8 cellular contexts compared by ENCODE assay signal in the genomic region with DNA sequence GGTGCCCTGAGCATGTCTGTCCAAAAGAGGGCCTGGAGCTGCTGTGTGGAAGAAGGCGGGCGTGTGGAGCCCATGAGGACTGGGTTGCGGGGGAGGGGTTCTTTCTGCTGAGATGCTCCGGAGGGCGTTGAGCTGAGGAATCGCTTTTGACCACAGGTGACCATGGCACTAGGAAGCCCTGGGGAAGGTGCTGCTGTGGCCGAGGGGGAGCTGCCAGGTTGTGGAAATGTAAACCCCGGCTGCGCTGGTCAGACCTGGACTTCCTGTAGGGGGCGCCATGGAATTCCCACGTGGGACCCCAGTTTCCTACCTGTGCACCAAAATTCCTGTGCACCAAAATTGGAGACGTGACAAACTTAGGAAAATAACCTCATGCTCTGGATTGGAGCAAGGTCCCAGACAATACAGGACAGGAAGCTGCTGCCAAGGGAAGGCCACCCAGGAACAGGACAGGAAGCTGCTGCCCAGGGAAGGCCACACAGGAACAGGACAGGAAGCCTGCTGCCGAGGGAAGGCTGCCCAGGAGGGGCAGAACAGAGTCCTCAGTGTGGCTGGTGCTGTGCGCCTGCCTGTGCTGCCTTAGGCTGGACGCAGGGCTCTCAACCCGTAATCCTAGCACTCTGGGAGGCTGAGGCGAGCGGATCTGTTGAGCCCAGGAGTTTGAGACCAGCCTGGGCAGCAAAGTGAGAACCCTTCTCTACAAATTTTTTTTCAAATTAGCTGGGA. TPM values are rescaled to one million over a fixed set of nuclear protein-coding genes. Genes with fewer than 3 reads are reported as not detected.
DNase-seq lines count a peak whose midpoint lies in the region; ATAC-seq, FAIRE-seq and TF ChIP-seq lines count a peak whose summit lies in the region.

No MANE protein-coding gene starts in this region.

- H4K20me1 ChIP-seq in astrocyte (ENCODE audit: insufficient read depth, low read length) = peaks cover 22% of the 10 kb centered on the region
- no peaks in the 10 kb centered on the region for H4K20me1 ChIP-seq in keratinocyte (ENCODE audit: control insufficient read depth, extremely low read depth, insufficient read depth, low read length)

- H3K4me1 Mint-ChIP-seq in astrocyte (ENCODE audit: low read depth, unreplicated experiment) = no peaks in the 10 kb centered on the region

- H3K36me3 Mint-ChIP-seq in astrocyte (ENCODE audit: low read depth, unreplicated experiment) = peaks cover 14% of the 10 kb centered on the region

- ATAC-seq in GM21737 (IDR thresholded peaks at IDR 0.05; ENCODE audit: unreplicated experiment) = no peak

- H3K4me3 ChIP-seq in AG09309 (ENCODE audit: control insufficient read depth, low read depth, low read length) = no peak overlapping the region
- H3K4me3 ChIP-seq in GM12875 (ENCODE audit: low read depth, low read length) = no peak overlapping the region
- H3K4me3 ChIP-seq in astrocyte (ENCODE audit: insufficient read depth, low read depth, low read length) = no peak overlapping the region
- H3K4me3 ChIP-seq in keratinocyte (ENCODE audit: control insufficient read depth in 2 of 3, extremely low read depth in 1 of 3, insufficient read depth in 2 of 3, low read depth in 1 of 3, low read length in 3 of 3) = no peak overlapping the region

- no peaks in the 10 kb centered on the region for H3K9me3 Mint-ChIP-seq in astrocyte (ENCODE audit: unreplicated experiment)

- no peak for FAIRE-seq in astrocyte (lab: Jason Lieb, UNC)
- no peak for FAIRE-seq in keratinocyte (lab: Jason Lieb, UNC)

- H2AFZ ChIP-seq in astrocyte (ENCODE audit: low read depth, low read length) = no peak overlapping the region
- H2AFZ ChIP-seq in keratinocyte (ENCODE audit: control insufficient read depth, low read length) = no peak overlapping the region

- H3K4me3 Mint-ChIP-seq in astrocyte (ENCODE audit: unreplicated experiment) = peak overlapping the region; percentile 54

- no peak overlapping the region for H3K27ac Mint-ChIP-seq in astrocyte (ENCODE audit: unreplicated experiment)

- H3K27me3 ChIP-seq in astrocyte (ENCODE audit: insufficient read depth, low read length) (no peaks in the 10 kb centered on the region), keratinocyte (ENCODE audit: control insufficient read depth, extremely low read depth, insufficient read depth, low read length) (no peaks in the 10 kb centered on the region)

- no peak overlapping the region for H3K4me2 ChIP-seq in astrocyte (ENCODE audit: low read length)
- H3K4me2 ChIP-seq in keratinocyte (ENCODE audit: control insufficient read depth, extremely low read depth, insufficient read depth, low read depth, low read length) = no peak overlapping the region

- H3K36me3 ChIP-seq in astrocyte (ENCODE audit: insufficient read depth, low read length) = peaks cover 6% of the 10 kb centered on the region
- peaks cover 24 to 32% of the 10 kb centered on the region in 2 experiments for H3K36me3 ChIP-seq in keratinocyte (ENCODE audit: control insufficient read depth in 2 of 2, extremely low read depth in 1 of 2, insufficient read depth in 2 of 2, low read length in 2 of 2)

- no peaks in the 10 kb centered on the region for H3K9me1 ChIP-seq in keratinocyte (ENCODE audit: control insufficient read depth, extremely low read depth, insufficient read depth, low read length)

- H3K27me3 Mint-ChIP-seq in astrocyte (ENCODE audit: low read depth, unreplicated experiment) = no peaks in the 10 kb centered on the region

- DNase-seq in AG09309 (ENCODE audit: low read depth) (no peak), astrocyte (ENCODE audit: low read depth) (no peak), keratinocyte (ENCODE audit: low read depth, low spot score) (no peak), retina (no peak), OCI-M2 (lab: John Stamatoyannopoulos, UW; ENCODE audit: unreplicated experiment) (no peak)
- DNase-seq in activated CD8-positive, alpha-beta memory T cell treated with anti-CD3 and anti-CD28 coated beads, Interleukin-2, amount 50 U/mL, for 48 hours = no peak

- H3K9me3 ChIP-seq in astrocyte (ENCODE audit: insufficient read depth, low read depth, low read length) (peaks cover 4% of the 10 kb centered on the region), keratinocyte (ENCODE audit: control insufficient read depth, low read depth, low read length) (no peaks in the 10 kb centered on the region)

- H3K4me1 ChIP-seq in astrocyte (ENCODE audit: insufficient read depth, low read length) = peaks cover 7% of the 10 kb centered on the region
- peaks cover 24% of the 10 kb centered on the region for H3K4me1 ChIP-seq in keratinocyte (ENCODE audit: control insufficient read depth, extremely low read depth, insufficient read depth, low read length)

- TF ChIP-seq CTCF in AG09309 (IDR thresholded peaks at IDR 0.05; ENCODE audit: control insufficient read depth, insufficient read depth, low read depth, low read length, missing control alignments) (peak; percentile 46), GM12875 (IDR thresholded peaks at IDR 0.05; ENCODE audit: borderline replicate concordance, insufficient read depth, low read depth, low read length) (peak; percentile 33; the same call in 1 of the 2 replicates), astrocyte (IDR thresholded peaks at IDR 0.05; ENCODE audit: insufficient read depth, low read depth, low read length) (peak; percentile 11), keratinocyte (optimal IDR thresholded peaks at IDR 0.05 in 1 of 3, IDR thresholded peaks at IDR 0.05 in 1 of 3, conservative IDR thresholded peaks at IDR 0.05 in 1 of 3; ENCODE audit: extremely low read depth in 1 of 3, insufficient read depth in 2 of 3, low read length in 3 of 3) (peak in 2 of 3 experiments; percentile 38 to 40)

- no peak overlapping the region for H3K27ac ChIP-seq in astrocyte (ENCODE audit: low read depth, low read length)
- no peak overlapping the region for H3K27ac ChIP-seq in keratinocyte (ENCODE audit: control insufficient read depth, insufficient read depth, low read length)

- H3K79me2 ChIP-seq in astrocyte (ENCODE audit: insufficient read depth, low read length) = peaks cover 14% of the 10 kb centered on the region
- peaks cover 37% of the 10 kb centered on the region for H3K79me2 ChIP-seq in keratinocyte (ENCODE audit: control insufficient read depth, insufficient read depth, low read length)

- dilution Hi-C loops in keratinocyte (cut with MboI; ENCODE audit: extremely low pct_ligation_motif_present, low sequenced_read_pairs) = no loop called here

- H3K9ac ChIP-seq in astrocyte (ENCODE audit: low read length) (no peak overlapping the region), keratinocyte (ENCODE audit: control insufficient read depth, extremely low read depth, insufficient read depth, low read length) (no peak overlapping the region)

RNA-seq across cellular contexts. Expression of a gene that starts 28.4 kb away (rescaled TPM):
- total RNA-seq in astrocyte = 14.2 and 14.8 TPM in 2 replicates
- polyA plus RNA-seq in keratinocyte = 4.3 to 6.2 TPM (median 4.7 TPM) in 3 replicates
- 2.1 TPM for polyA plus RNA-seq in keratinocyte (2011; ENCODE audit: low read depth)
- polyA plus RNA-seq in keratinocyte (2011; cell fraction: cytosol; rRNA removed) = 2.9 and 4.5 TPM in 2 replicates
- polyA plus RNA-seq in keratinocyte (2011; cell fraction: nucleus; rRNA removed) = 22.8 and 31.7 TPM in 2 replicates
- polyA plus RNA-seq in keratinocyte (2012; ENCODE audit: low replicate concordance) = 5.5 and 6.2 TPM in 2 replicates
- polyA minus RNA-seq in keratinocyte = 8.6 to 12.1 TPM (median 10.3 TPM) in 3 replicates
- polyA minus RNA-seq in keratinocyte (2011; cell fraction: cytosol; rRNA and poly(A)+ RNA removed) = 6.7 TPM
- polyA minus RNA-seq in keratinocyte (2011; cell fraction: nucleus; rRNA and poly(A)+ RNA removed) = 15.9 and 20.5 TPM in 2 replicates

RNA-seq across cellular contexts. Expression of a gene that starts 29.0 kb away (rescaled TPM):
- total RNA-seq in astrocyte = 73.3 and 79.3 TPM in 2 replicates
- polyA plus RNA-seq in keratinocyte = 89.7 to 106 TPM (median 106 TPM) in 3 replicates
- polyA plus RNA-seq in keratinocyte (2011; ENCODE audit: low read depth) = 73.2 TPM
- polyA plus RNA-seq in keratinocyte (2011; cell fraction: cytosol; rRNA removed) = 61.8 and 93.8 TPM in 2 replicates
- polyA plus RNA-seq in keratinocyte (2011; cell fraction: nucleus; rRNA removed) = 139 and 153 TPM in 2 replicates
- 47.3 and 90.6 TPM in 2 replicates for polyA plus RNA-seq in keratinocyte (2012; ENCODE audit: low replicate concordance)
- polyA minus RNA-seq in keratinocyte = 54.2 to 174 TPM (median 60.2 TPM) in 3 replicates
- polyA minus RNA-seq in keratinocyte (2011; cell fraction: cytosol; rRNA and poly(A)+ RNA removed) = 148 TPM
- 90.4 and 91.3 TPM in 2 replicates for polyA minus RNA-seq in keratinocyte (2011; cell fraction: nucleus; rRNA and poly(A)+ RNA removed)
